ENCODE assay signal across 20 cellular contexts in genomic region chr5:137280656-137281055, GRCh38.
"Had no signal": no experiment of that assay in that cellular context is flagged by ENCODE, and none has a peak within 500 bp of the region (broad histone marks: within the 10 kb centered on the region; RNA-seq: fewer than 3 reads in every experiment).

No MANE protein-coding gene starts in this region.

- H3K4me1 ChIP-seq: psoas muscle, thyroid gland, upper lobe of right lung had no signal

- H3K27ac ChIP-seq: left ventricle myocardium inferior, ovary, psoas muscle, thyroid gland, upper lobe of right lung had no signal

- H3K4me3 ChIP-seq: heart right ventricle, left ventricle myocardium inferior, ovary, psoas muscle, right atrium auricular region, thyroid gland, upper lobe of right lung had no signal

- H3K9me3 ChIP-seq: heart right ventricle, left ventricle myocardium inferior, ovary, psoas muscle, right atrium auricular region, thyroid gland, upper lobe of right lung had no signal

- DNase-seq: activated CD4-positive, alpha-beta memory T cell treated with anti-CD3 and anti-CD28 coated beads for 36 hours; activated CD4-positive, alpha-beta T cell treated with anti-CD3 and anti-CD28 coated beads for 4 hours; activated CD4-positive, CD25-positive, alpha-beta regulatory T cell; activated effector memory CD4-positive, alpha-beta T cell treated with Interleukin-2 at 50 U/mL for 16 hours; activated naive CD4-positive, alpha-beta T cell treated with anti-CD3 and anti-CD28 coated beads for 36 hours; activated naive CD8-positive, alpha-beta T cell treated with anti-CD3 and anti-CD28 coated beads, Interleukin-2, amount 10 ng/mL, durations not matched to agents 7 days and 5 days; activated T-cell treated with anti-CD3 and anti-CD28 coated beads, Interleukin-2, amount 50 U/mL, for 48 hours; amniotic stem cell; cortex of kidney; heart right ventricle; immature natural killer cell; left ventricle myocardium inferior; ovary; psoas muscle; stimulated activated CD4-positive, alpha-beta T cell treated with anti-CD3 and anti-CD28 coated beads, Interleukin-4, amount 100 ng/mL, for 4 hours; stimulated activated naive CD8-positive, alpha-beta T cell treated with anti-CD3 and anti-CD28 coated beads, Interleukin-15, Interleukin-2, amounts not matched to agents 100 U/mL and 50 U/mL, for 24 hours; T1000; thyroid gland; upper lobe of right lung had no signal

- H3K36me3 ChIP-seq: heart right ventricle, left ventricle myocardium inferior, ovary, right atrium auricular region, thyroid gland, upper lobe of right lung had no signal

- H3K27me3 ChIP-seq: heart right ventricle, ovary, right atrium auricular region, thyroid gland, upper lobe of right lung had no signal
